Comparison of ENCODE assay signal across 15 cellular contexts in genomic region chr20:37856932-37857660, GRCh38. TPM values are rescaled to one million over a fixed set of nuclear protein-coding genes. Genes with fewer than 3 reads are reported as not detected.
A peak's percentile ranks its signal among the peaks of the same experiment; 100 is the strongest.
DNase-seq lines count a peak whose midpoint lies in the region; ATAC-seq lines count a peak whose summit lies in the region.
"Had no signal": no experiment of that assay in that cellular context is flagged by ENCODE, and none has a peak within 500 bp of the region (broad histone marks: within the 10 kb centered on the region; RNA-seq: fewer than 3 reads in every experiment).

No MANE protein-coding gene starts in this region.

- no peak overlapping the region for H3K4me3 Mint-ChIP-seq in stimulated activated effector memory CD8-positive, alpha-beta T cell treated with anti-CD3 and anti-CD28 coated beads, Interleukin-12 subunit alpha, Interleukin-12 subunit beta, amount 100 ng/mL, for 72 hours

- H3K4me1 Mint-ChIP-seq in stimulated activated effector memory CD8-positive, alpha-beta T cell treated with anti-CD3 and anti-CD28 coated beads, Interleukin-12 subunit alpha, Interleukin-12 subunit beta, amount 100 ng/mL, for 72 hours, result peaks cover 7% of the 10 kb centered on the region

- peaks cover 27% of the 10 kb centered on the region for H3K36me3 Mint-ChIP-seq in stimulated activated effector memory CD8-positive, alpha-beta T cell treated with anti-CD3 and anti-CD28 coated beads, Interleukin-12 subunit alpha, Interleukin-12 subunit beta, amount 100 ng/mL, for 72 hours

- ATAC-seq in left ventricle myocardium superior (peak; percentile 55), Right ventricle myocardium superior (ENCODE audit: poor library complexity) (no peak), GM18861 (IDR thresholded peaks at IDR 0.05; ENCODE audit: unreplicated experiment) (no peak), GM21786 (IDR thresholded peaks at IDR 0.05; ENCODE audit: unreplicated experiment) (no peak)
- peak; percentile 58 for ATAC-seq in stimulated activated effector memory CD8-positive, alpha-beta T cell treated with anti-CD3 and anti-CD28 coated beads, Interleukin-12 subunit alpha, Interleukin-12 subunit beta, amount 100 ng/mL, for 72 hours

- no peaks in the 10 kb centered on the region for H3K9me3 Mint-ChIP-seq in stimulated activated effector memory CD8-positive, alpha-beta T cell treated with anti-CD3 and anti-CD28 coated beads, Interleukin-12 subunit alpha, Interleukin-12 subunit beta, amount 100 ng/mL, for 72 hours
- H3K9me3 Mint-ChIP-seq: activated naive CD4-positive, alpha-beta T cell treated with anti-CD3 and anti-CD28 coated beads, Interleukin-2, amount 50 U/mL, for 72 hours had no signal

- DNase-seq in left ventricle myocardium superior (no peak), Right ventricle myocardium superior (no peak), M059J (ENCODE audit: low read depth) (peak; percentile 28), fibroblast of gingiva (ENCODE audit: low read depth) (peak; percentile 66), DMS53 treated with DMSO at 0.1 percent for 48 hours (lab: John Stamatoyannopoulos, UW; ENCODE audit: unreplicated experiment) (no peak)
- DNase-seq in stimulated activated effector memory CD8-positive, alpha-beta T cell treated with anti-CD3 and anti-CD28 coated beads, Interleukin-12 subunit alpha, Interleukin-12 subunit beta, amount 100 ng/mL, for 72 hours (ENCODE audit: low spot score in 2 of 2), result no peak
- DNase-seq: activated CD4-positive, alpha-beta T cell treated with anti-CD3 and anti-CD28 coated beads, Interleukin-2, amount 50 U/mL, for 48 hours; dorsolateral prefrontal cortex; gastrocnemius medialis; NCI-H2081 treated with DMSO at 0.1 percent for 48 hours; stimulated activated CD4-positive, alpha-beta T cell treated with anti-CD3 and anti-CD28 coated beads, Interleukin-4, amount 100 ng/mL, for 4 hours; stomach had no signal

- H3K27ac Mint-ChIP-seq in stimulated activated effector memory CD8-positive, alpha-beta T cell treated with anti-CD3 and anti-CD28 coated beads, Interleukin-12 subunit alpha, Interleukin-12 subunit beta, amount 100 ng/mL, for 72 hours, result peak overlapping the region; percentile 23

- intact Hi-C loops in left ventricle myocardium superior (cut with micrococcal nuclease) (no loop called here), Right ventricle myocardium superior (cut with DNase I) (no loop called here)

RNA-seq across cellular contexts. Expression of gene VSTM2L, which starts 45.8 kb away (rescaled TPM):
- total RNA-seq in left ventricle myocardium superior (10.3 TPM), Right ventricle myocardium superior (17.0 TPM)
- total RNA-seq in M059J (2014; rRNA removed; shearing (Covaris generic)), result 1.0 and 4.2 TPM in 2 replicates

Comparison
In these comparisons a context has a peak if more than half of its experiments do, and no peak if none do; other contexts are left out.
1. ATAC-seq: peak in left ventricle myocardium superior (single experiment) and stimulated activated effector memory CD8-positive, alpha-beta T cell treated with anti-CD3 and anti-CD28 coated beads, Interleukin-12 subunit alpha, Interleukin-12 subunit beta, amount 100 ng/mL, for 72 hours (single experiment); none in Right ventricle myocardium superior (single experiment), GM18861 (single experiment) and GM21786 (single experiment).
2. DNase-seq: peak in M059J (single experiment) and fibroblast of gingiva (single experiment); none in left ventricle myocardium superior (single experiment), Right ventricle myocardium superior (single experiment), stimulated activated effector memory CD8-positive, alpha-beta T cell treated with anti-CD3 and anti-CD28 coated beads, Interleukin-12 subunit alpha, Interleukin-12 subunit beta, amount 100 ng/mL, for 72 hours (0 of 2) and DMS53 treated with DMSO at 0.1 percent for 48 hours (single experiment).